ENCODE assay signal across 24 cellular contexts in the genomic region with DNA sequence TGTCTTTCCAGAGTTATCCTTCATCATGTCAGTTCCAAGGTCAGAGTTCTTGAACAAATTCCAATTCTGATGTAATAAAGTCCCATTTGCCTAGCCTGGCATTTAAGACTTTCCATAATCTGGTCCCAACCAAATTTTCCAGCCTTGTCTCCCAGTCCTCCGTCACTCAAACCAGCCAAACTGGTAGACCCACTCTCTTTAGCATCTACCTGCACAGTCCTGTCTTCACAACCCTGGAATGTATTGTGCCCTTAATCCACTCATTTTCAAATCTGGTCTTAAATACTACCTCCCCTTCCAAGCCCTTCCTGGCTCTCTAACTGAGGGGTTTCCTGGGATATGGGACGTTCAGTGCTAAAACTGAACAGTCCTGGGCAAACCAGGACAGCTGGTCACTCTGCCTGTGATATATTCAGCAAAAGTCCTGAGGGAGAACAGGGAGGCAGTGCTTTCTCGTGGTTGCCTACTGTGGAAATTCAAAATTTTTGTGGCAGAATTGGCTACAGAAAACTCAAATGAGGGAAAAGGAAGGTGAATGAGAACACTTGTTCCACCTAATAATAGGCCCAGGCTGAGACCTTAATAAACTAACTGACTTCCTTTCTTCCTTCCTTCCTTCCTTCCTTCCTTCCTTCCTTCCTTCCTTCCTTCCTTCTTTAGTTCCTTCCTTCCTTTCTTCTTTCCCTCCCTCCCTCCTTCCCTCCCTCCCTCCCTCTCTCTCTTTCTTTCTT.
"Had no signal": no experiment of that assay in that cellular context is flagged by ENCODE, and none has a peak within 500 bp of the region (broad histone marks: within the 10 kb centered on the region; RNA-seq: fewer than 3 reads in every experiment).

No MANE protein-coding gene starts in this region.

- H3K4me3 ChIP-seq: coronary artery, heart right ventricle, lower lobe of right lung, sigmoid colon, transverse colon, uterus had no signal

- H3K27ac ChIP-seq: coronary artery, epithelial cell of prostate, heart right ventricle, lower lobe of right lung, sigmoid colon, transverse colon, uterus had no signal

- H3K4me1 Mint-ChIP-seq: activated CD4-positive, alpha-beta T cell treated with anti-CD3 and anti-CD28 coated beads for 36 hours; activated naive CD8-positive, alpha-beta T cell treated with anti-CD3 and anti-CD28 coated beads, Interleukin-2, amount 10 ng/mL, durations not matched to agents 7 days and 5 days; endodermal cell; stimulated activated naive B cell treated with anti-CD40 and anti-IgM and Interleukin-4, amounts not matched to agents 10 μg/mL and 1 μg/mL and 100 μg/mL, for 72 hours had no signal

- DNase-seq: activated CD4-positive, alpha-beta T cell treated with anti-CD3 and anti-CD28 coated beads for 36 hours; activated CD4-positive, alpha-beta T cell treated with anti-CD3 and anti-CD28 coated beads, Interleukin-2, amount 50 U/mL, for 48 hours; activated CD8-positive, alpha-beta memory T cell treated with anti-CD3 and anti-CD28 coated beads, Interleukin-2, amount 50 U/mL, for 48 hours; activated naive CD4-positive, alpha-beta T cell treated with anti-CD3 and anti-CD28 coated beads for 36 hours; activated naive CD8-positive, alpha-beta T cell treated with anti-CD3 and anti-CD28 coated beads, Interleukin-2, amount 10 ng/mL, durations not matched to agents 7 days and 5 days; activated T-cell treated with anti-CD3 and anti-CD28 coated beads, Interleukin-2, amount 50 U/mL, for 4 hours; amniotic stem cell; cerebellar nuclear complex; endodermal cell; heart right ventricle; lower lobe of right lung; naive thymus-derived CD8-positive, alpha-beta T cell; retina; sigmoid colon; stimulated activated CD4-positive, alpha-beta T cell treated with anti-CD3 and anti-CD28 coated beads, Interleukin-2, amount 100 ng/mL, for 48 hours; stimulated activated CD8-positive, alpha-beta memory T cell treated with anti-CD3 and anti-CD28 coated beads, Interleukin-4, amount 100 ng/mL, for 48 hours; stimulated activated naive B cell treated with anti-CD40 and anti-IgM and Interleukin-4, amounts not matched to agents 10 μg/mL and 1 μg/mL and 100 μg/mL, for 72 hours; transverse colon; uterus had no signal

- H3K36me3 Mint-ChIP-seq: activated naive CD8-positive, alpha-beta T cell treated with anti-CD3 and anti-CD28 coated beads, Interleukin-2, amount 10 ng/mL, durations not matched to agents 7 days and 5 days; naive thymus-derived CD8-positive, alpha-beta T cell; stimulated activated naive B cell treated with anti-CD40 and anti-IgM and Interleukin-4, amounts not matched to agents 10 μg/mL and 1 μg/mL and 100 μg/mL, for 72 hours had no signal

- ATAC-seq: activated CD4-positive, alpha-beta T cell treated with anti-CD3 and anti-CD28 coated beads for 36 hours; activated T-cell treated with anti-CD3 and anti-CD28 coated beads, Interleukin-2, amount 50 U/mL, for 4 hours; heart right ventricle; left lobe of liver; lower lobe of right lung; naive thymus-derived CD8-positive, alpha-beta T cell; stimulated activated naive B cell treated with anti-CD40 and anti-IgM and Interleukin-4, amounts not matched to agents 10 μg/mL and 1 μg/mL and 100 μg/mL, for 72 hours had no signal

- H3K4me3 Mint-ChIP-seq: activated CD4-positive, alpha-beta T cell treated with anti-CD3 and anti-CD28 coated beads for 36 hours; activated naive CD4-positive, alpha-beta T cell treated with anti-CD3 and anti-CD28 coated beads for 36 hours; activated naive CD8-positive, alpha-beta T cell treated with anti-CD3 and anti-CD28 coated beads, Interleukin-2, amount 10 ng/mL, durations not matched to agents 7 days and 5 days; activated T-cell treated with anti-CD3 and anti-CD28 coated beads, Interleukin-2, amount 50 U/mL, for 4 hours; endodermal cell; naive thymus-derived CD8-positive, alpha-beta T cell; stimulated activated naive B cell treated with anti-CD40 and anti-IgM and Interleukin-4, amounts not matched to agents 10 μg/mL and 1 μg/mL and 100 μg/mL, for 72 hours; T-helper 2 cell treated with Interferon-gamma antibody and Interleukin-4, amounts not matched to agents 5 μg/mL and 100 μg/mL, for 36 hours had no signal

- H3K36me3 ChIP-seq: heart right ventricle, lower lobe of right lung, sigmoid colon, transverse colon, uterus had no signal

- H3K27ac Mint-ChIP-seq: activated CD4-positive, alpha-beta T cell treated with anti-CD3 and anti-CD28 coated beads for 36 hours; activated naive CD4-positive, alpha-beta T cell treated with anti-CD3 and anti-CD28 coated beads for 36 hours; activated naive CD8-positive, alpha-beta T cell treated with anti-CD3 and anti-CD28 coated beads, Interleukin-2, amount 10 ng/mL, durations not matched to agents 7 days and 5 days; activated T-helper 2 cell treated with anti-CD3 and anti-CD28 coated beads, Interferon-gamma antibody, Interleukin-2, Interleukin-4, amounts not matched to agents 10 μg/mL and 5 μg/mL and 100 μg/mL, durations not matched to agents 14 hours and 24 hours and 36 hours; endodermal cell; stimulated activated naive B cell treated with anti-CD40 and anti-IgM and Interleukin-4, amounts not matched to agents 10 μg/mL and 1 μg/mL and 100 μg/mL, for 72 hours; T-helper 2 cell treated with Interferon-gamma antibody and Interleukin-4, amounts not matched to agents 5 μg/mL and 100 μg/mL, for 36 hours had no signal

- H3K4me1 ChIP-seq: heart right ventricle, lower lobe of right lung, sigmoid colon, transverse colon, uterus had no signal

- H3K27me3 ChIP-seq: sigmoid colon, transverse colon, uterus had no signal

- H3K9me3 ChIP-seq: heart right ventricle, lower lobe of right lung, sigmoid colon, transverse colon, uterus had no signal
